ENCODE assay signal across 8 cellular contexts in the genomic region with DNA sequence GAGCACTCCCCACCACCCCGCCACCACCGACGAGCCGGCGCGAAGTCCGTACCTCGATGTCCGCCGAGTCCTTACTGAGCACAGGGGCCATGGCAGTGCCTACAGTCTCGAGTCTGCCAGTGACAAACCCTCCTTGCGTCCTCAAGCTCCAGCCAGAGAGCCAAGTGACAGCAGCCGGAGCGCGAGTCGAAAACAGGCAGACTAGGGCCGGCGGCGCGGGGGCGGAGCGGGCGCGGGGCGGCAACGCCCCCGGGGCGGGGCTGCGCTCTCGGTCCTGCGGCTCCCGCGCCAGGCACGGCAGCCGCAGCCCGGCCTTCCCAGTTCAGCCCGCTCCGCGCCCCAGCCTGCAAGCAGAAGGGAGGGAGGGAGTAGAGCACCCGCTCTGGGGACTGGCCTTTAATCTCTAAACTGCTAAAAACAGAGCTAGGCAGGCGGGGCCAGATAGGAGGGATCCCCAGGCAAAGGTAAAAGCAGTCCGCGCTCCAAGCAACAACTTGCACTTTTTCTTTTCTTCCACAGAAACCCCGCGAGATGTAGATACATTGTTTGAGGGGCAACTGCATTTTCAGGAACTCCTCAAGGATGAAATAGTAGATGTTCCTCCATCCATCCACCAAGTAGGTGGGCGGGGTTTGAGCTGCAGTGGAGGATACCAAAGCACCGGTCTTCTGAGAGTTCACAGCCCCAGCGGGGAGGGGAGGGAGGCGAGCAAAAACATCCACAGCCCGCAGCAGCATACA. TPM values are rescaled to one million over a fixed set of nuclear protein-coding genes. Genes with fewer than 3 reads are reported as not detected.
DNase-seq lines count a peak whose midpoint lies in the region; ATAC-seq and TF ChIP-seq lines count a peak whose summit lies in the region.

A gene (minus strand): TSS at position 203 of the 740 bp plus-strand sequence. CDS start 112 bp downstream, at position 91.

- H3K4me3 ChIP-seq in AG09309 (ENCODE audit: control insufficient read depth, low read depth, low read length) = peak within 1 kb of the TSS; percentile 99

- ATAC-seq in GM19035 (IDR thresholded peaks at IDR 0.05; ENCODE audit: unreplicated experiment) (peak; percentile 90), HG03342 (IDR thresholded peaks at IDR 0.05; ENCODE audit: unreplicated experiment) (peak; percentile 88)

- TF ChIP-seq CTCF in AG09309 (IDR thresholded peaks at IDR 0.05; ENCODE audit: control insufficient read depth, insufficient read depth, low read depth, low read length, missing control alignments) = no peak

- peak; percentile 51 for DNase-seq in AG09309 (ENCODE audit: low read depth)
- DNase-seq in NCI-H345 treated with DMSO at 0.1 percent for 48 hours (lab: John Stamatoyannopoulos, UW; ENCODE audit: unreplicated experiment) = peak; percentile 57
- DNase-seq in activated CD4-positive, CD25-positive, alpha-beta regulatory T cell treated with anti-CD3 and anti-CD28 coated beads, Interleukin-2, amount 50 U/mL, for 72 hours = peak; percentile 84
- DNase-seq in cerebellum (ENCODE audit: low spot score) = peak; percentile 61
- peak; percentile 91 for DNase-seq in kidney glomerular epithelial cell (lab: John Stamatoyannopoulos, UW)
- DNase-seq in stimulated activated CD4-positive, alpha-beta T cell treated with anti-CD3 and anti-CD28 coated beads, Interleukin-1b, Interleukin-23, amount 100 ng/mL, for 1 hour (ENCODE audit: low read depth in 2 of 2) = peak; percentile 39 to 62

RNA-seq across cellular contexts. Expression of the gene that starts here (rescaled TPM):
- total RNA-seq in cerebellum = 12.4 TPM

Comparison
In these comparisons a context has a peak if more than half of its experiments do, and no peak if none do; other contexts are left out.
1. Peak in every context shown above with its lines: DNase-seq, ATAC-seq and H3K4me3 ChIP-seq.